Comparison of ENCODE assay signal across 16 cellular contexts in the genomic region with DNA sequence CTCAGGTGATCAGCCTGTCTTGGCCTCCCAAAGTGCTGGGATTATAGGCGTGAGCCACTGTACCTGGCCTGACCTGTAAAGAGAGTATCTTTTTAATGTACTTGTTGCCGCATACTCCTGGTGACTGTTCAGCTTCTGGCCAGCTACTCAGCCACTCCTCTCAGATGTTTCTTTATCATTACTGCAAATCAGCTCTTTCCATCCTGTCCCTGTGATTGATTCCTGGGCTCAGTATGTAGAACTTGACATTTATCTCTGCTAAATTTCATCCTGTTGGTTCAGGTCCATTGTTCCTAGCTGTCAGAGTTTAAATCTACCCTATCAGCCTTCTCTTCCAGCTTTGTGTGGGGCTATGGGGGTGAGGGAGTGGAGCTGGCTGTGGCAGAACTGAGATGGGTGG.
DNase-seq lines count a peak whose midpoint lies in the region; ATAC-seq and TF ChIP-seq lines count a peak whose summit lies in the region.
"Had no signal": no experiment of that assay in that cellular context is flagged by ENCODE, and none has a peak within 500 bp of the region (broad histone marks: within the 10 kb centered on the region; RNA-seq: fewer than 3 reads in every experiment).

No MANE protein-coding gene starts in this region.

- H3K9me2 ChIP-seq in SK-N-SH = no peaks in the 10 kb centered on the region

- H4K20me1 ChIP-seq in SK-N-SH (ENCODE audit: insufficient read depth) = no peaks in the 10 kb centered on the region
- H4K20me1 ChIP-seq: BLaER1 treated with 17β-estradiol and CSF1 and Interleukin-3, amounts not matched to agents 10 nM and 100 nM had no signal

- no peak for TF ChIP-seq RAD21 in SK-N-SH (IDR thresholded peaks at IDR 0.05; ENCODE audit: low read length)

- no peaks in the 10 kb centered on the region for H3K79me1 ChIP-seq in mesenchymal stem cell (replicated peaks; ENCODE audit: low read length, poor library complexity, severe bottlenecking)

- ATAC-seq in SK-N-SH treated with all-trans-retinoic acid at 6 μM for 48 hours = no peak
- ATAC-seq in GM18517 (IDR thresholded peaks at IDR 0.05; ENCODE audit: unreplicated experiment) = no peak
- ATAC-seq in HG03196 (IDR thresholded peaks at IDR 0.05; ENCODE audit: unreplicated experiment) = no peak
- ATAC-seq: A549; CD8-positive, alpha-beta T cell had no signal

- no peak overlapping the region for H4K8ac ChIP-seq in mesenchymal stem cell (ENCODE audit: low read length)

- H3F3A ChIP-seq in SK-N-SH (replicated peaks; ENCODE audit: insufficient read depth) = peaks cover 6% of the 10 kb centered on the region

- no peak for TF ChIP-seq EP300 in SK-N-SH (IDR thresholded peaks at IDR 0.05; ENCODE audit: borderline replicate concordance in 1 of 2, low read depth in 1 of 2, low read length in 1 of 2)

- CTCF ChIA-PET in SK-N-SH (lab: Yijun Ruan, JAX) = interaction anchor here (4.5 kb wide), 1 partner anchor 16 kb away, joined by 18 read pairs; no protein-coding TSS in a partner anchor

- H2BK12ac ChIP-seq in mesenchymal stem cell (ENCODE audit: low read length in 2 of 2) = peak overlapping the region; percentile 85 to 93

- DNase-seq in SK-N-SH (no peak), mesenchymal stem cell (no peak)
- DNase-seq: AML-193; Caco-2; Calu3; CD4-positive, alpha-beta T cell; CD8-positive, alpha-beta T cell; DMS79 treated with DMSO at 0.1 percent for 48 hours; GF-D8 had no signal

- H3K9me3 ChIP-seq in SK-N-SH (no peaks in the 10 kb centered on the region), mesenchymal stem cell (ENCODE audit: control insufficient read depth, low read length) (peaks cover 7% of the 10 kb centered on the region)
- H3K9me3 ChIP-seq: A549; BLaER1 treated with 17β-estradiol and CSF1 and Interleukin-3, amounts not matched to agents 10 nM and 100 nM; Caco-2 had no signal

- H3K4me3 ChIP-seq in SK-N-SH (ENCODE audit: low read depth in 2 of 2, low read length in 1 of 2) (no peak overlapping the region), mesenchymal stem cell (ENCODE audit: insufficient read depth in 1 of 2, low read depth in 1 of 2, low read length in 2 of 2) (no peak overlapping the region)
- H3K4me3 ChIP-seq: A549; BLaER1 treated with 17β-estradiol and CSF1 and Interleukin-3, amounts not matched to agents 10 nM and 100 nM had no signal

- POLR2A ChIA-PET in SK-N-SH (lab: Yijun Ruan, JAX) = no interaction called here

- H3K79me2 ChIP-seq in SK-N-SH (ENCODE audit: insufficient read depth) = no peaks in the 10 kb centered on the region

- WGBS in SK-N-SH (ENCODE audit: low lambda C conversion rate) = 65% methylated on average over 2 of the region's 2 CpGs
- WGBS in mesenchymal stem cell = 78% methylated on average over 2 of the region's 2 CpGs

- H2BK5ac ChIP-seq in mesenchymal stem cell (ENCODE audit: low read depth, low read length, poor library complexity, severe bottlenecking) = no peak overlapping the region

- peak overlapping the region; percentile 96 for H4K91ac ChIP-seq in mesenchymal stem cell (ENCODE audit: low read length)

- no peak for TF ChIP-seq CTCF in SK-N-SH (IDR thresholded peaks at IDR 0.05)

- H2BK120ac ChIP-seq in mesenchymal stem cell (ENCODE audit: low read depth, low read length) = no peak overlapping the region

- no peaks in the 10 kb centered on the region for H3K36me3 ChIP-seq in SK-N-SH (replicated peaks in 1 of 2; ENCODE audit: control insufficient read depth in 1 of 2, insufficient read depth in 2 of 2, low read length in 1 of 2)
- H3K36me3 ChIP-seq in mesenchymal stem cell (ENCODE audit: control insufficient read depth in 1 of 2, insufficient read depth in 2 of 2, low read depth in 1 of 2, low read length in 2 of 2) = no peaks in the 10 kb centered on the region
- H3K36me3 ChIP-seq: BLaER1 treated with 17β-estradiol and CSF1 and Interleukin-3, amounts not matched to agents 10 nM and 100 nM had no signal

- H3K4me1 ChIP-seq in SK-N-SH (ENCODE audit: control insufficient read depth in 1 of 2, insufficient read depth in 2 of 2, low read depth in 1 of 2, low read length in 1 of 2) = peaks cover 0 to 36% of the 10 kb centered on the region in 2 experiments; a peak in 2 of 4 replicates
- no peaks in the 10 kb centered on the region for H3K4me1 ChIP-seq in mesenchymal stem cell (ENCODE audit: control insufficient read depth, insufficient read depth, low read depth, low read length)
- H3K4me1 ChIP-seq: A549, Caco-2 had no signal

- H3K14ac ChIP-seq in mesenchymal stem cell (ENCODE audit: low read length in 2 of 2) = no peak overlapping the region

- H3K4me2 ChIP-seq in SK-N-SH (no peak overlapping the region), mesenchymal stem cell (ENCODE audit: low read length, poor library complexity, severe bottlenecking) (no peak overlapping the region)
- H3K4me2 ChIP-seq: A549; BLaER1 treated with 17β-estradiol and CSF1 and Interleukin-3, amounts not matched to agents 10 nM and 100 nM had no signal

- no peak overlapping the region for H2AK5ac ChIP-seq in mesenchymal stem cell (ENCODE audit: low read length, severe bottlenecking)

- H3K27ac ChIP-seq in SK-N-SH (ENCODE audit: low read depth in 2 of 2, low read length in 1 of 2) (no peak overlapping the region), mesenchymal stem cell (ENCODE audit: low read length, poor library complexity, severe bottlenecking) (no peak overlapping the region)
- H3K27ac ChIP-seq: 22Rv1; A549; BLaER1 treated with 17β-estradiol and CSF1 and Interleukin-3, amounts not matched to agents 10 nM and 100 nM; C4-2B had no signal

- H3K4ac ChIP-seq in mesenchymal stem cell (ENCODE audit: low read depth in 1 of 2, low read length in 2 of 2) = peak overlapping the region in 1 of 2 experiments; percentile 5

- peak overlapping the region; percentile 73 to 76 for H3K18ac ChIP-seq in mesenchymal stem cell (ENCODE audit: low read depth in 1 of 2, low read length in 2 of 2)

- H2AFZ ChIP-seq in SK-N-SH (ENCODE audit: low read depth) (no peak overlapping the region), mesenchymal stem cell (ENCODE audit: low read depth, low read length) (no peak overlapping the region)

- H3K27me3 ChIP-seq in SK-N-SH (ENCODE audit: insufficient read depth) (no peaks in the 10 kb centered on the region), mesenchymal stem cell (ENCODE audit: control insufficient read depth in 1 of 2, insufficient read depth in 1 of 2, low read length in 2 of 2) (peaks cover 0 to 60% of the 10 kb centered on the region in 2 experiments)
- H3K27me3 ChIP-seq: BLaER1 treated with 17β-estradiol and CSF1 and Interleukin-3, amounts not matched to agents 10 nM and 100 nM had no signal

- H3K9ac ChIP-seq in SK-N-SH (no peak overlapping the region), mesenchymal stem cell (ENCODE audit: low read length) (no peak overlapping the region)
- H3K9ac ChIP-seq: BLaER1 treated with 17β-estradiol and CSF1 and Interleukin-3, amounts not matched to agents 10 nM and 100 nM had no signal

- H3K23ac ChIP-seq in mesenchymal stem cell (ENCODE audit: low read length in 2 of 2) = no peak overlapping the region

- H2BK15ac ChIP-seq in mesenchymal stem cell (ENCODE audit: low read depth, poor library complexity, severe bottlenecking) = no peak overlapping the region

TF ChIP-seq in SK-N-SH, 30 proteins besides CTCF, POLR2A, EP300 and RAD21:
- TF ChIP-seq GATA2 (CRISPR knock-in tag; IDR thresholded peaks at IDR 0.05) (peak; percentile 24; the same call in 1 of the 2 replicates), MXI1 (IDR thresholded peaks at IDR 0.05; ENCODE audit: low read depth, low read length) (no peak), EZH2phosphoT487 (IDR thresholded peaks at IDR 0.05; ENCODE audit: borderline replicate concordance, low read depth) (no peak), ELF1 (IDR thresholded peaks at IDR 0.05) (no peak), TCF12 (IDR thresholded peaks at IDR 0.05) (peak; percentile 21; the same call in 1 of the 2 replicates)
- TF ChIP-seq, protein P1, sequence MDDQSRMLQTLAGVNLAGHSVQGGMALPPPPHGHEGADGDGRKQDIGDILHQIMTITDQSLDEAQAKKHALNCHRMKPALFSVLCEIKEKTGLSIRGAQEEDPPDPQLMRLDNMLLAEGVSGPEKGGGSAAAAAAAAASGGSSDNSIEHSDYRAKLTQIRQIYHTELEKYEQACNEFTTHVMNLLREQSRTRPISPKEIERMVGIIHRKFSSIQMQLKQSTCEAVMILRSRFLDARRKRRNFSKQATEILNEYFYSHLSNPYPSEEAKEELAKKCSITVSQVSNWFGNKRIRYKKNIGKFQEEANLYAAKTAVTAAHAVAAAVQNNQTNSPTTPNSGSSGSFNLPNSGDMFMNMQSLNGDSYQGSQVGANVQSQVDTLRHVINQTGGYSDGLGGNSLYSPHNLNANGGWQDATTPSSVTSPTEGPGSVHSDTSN (IDR thresholded peaks at IDR 0.05) = 0 out of 2 replicates have a peak, but pooled peaks have one; percentile 18
TF ChIP-seq in SK-N-SH: peak in this region for 3.

TF ChIP-seq in SK-N-SH treated with all-trans-retinoic acid at 6 μM for 48 hours, 23 proteins besides CTCF, POLR2A, EP300 and RAD21 (continues in another document):
- TF ChIP-seq, protein P2, sequence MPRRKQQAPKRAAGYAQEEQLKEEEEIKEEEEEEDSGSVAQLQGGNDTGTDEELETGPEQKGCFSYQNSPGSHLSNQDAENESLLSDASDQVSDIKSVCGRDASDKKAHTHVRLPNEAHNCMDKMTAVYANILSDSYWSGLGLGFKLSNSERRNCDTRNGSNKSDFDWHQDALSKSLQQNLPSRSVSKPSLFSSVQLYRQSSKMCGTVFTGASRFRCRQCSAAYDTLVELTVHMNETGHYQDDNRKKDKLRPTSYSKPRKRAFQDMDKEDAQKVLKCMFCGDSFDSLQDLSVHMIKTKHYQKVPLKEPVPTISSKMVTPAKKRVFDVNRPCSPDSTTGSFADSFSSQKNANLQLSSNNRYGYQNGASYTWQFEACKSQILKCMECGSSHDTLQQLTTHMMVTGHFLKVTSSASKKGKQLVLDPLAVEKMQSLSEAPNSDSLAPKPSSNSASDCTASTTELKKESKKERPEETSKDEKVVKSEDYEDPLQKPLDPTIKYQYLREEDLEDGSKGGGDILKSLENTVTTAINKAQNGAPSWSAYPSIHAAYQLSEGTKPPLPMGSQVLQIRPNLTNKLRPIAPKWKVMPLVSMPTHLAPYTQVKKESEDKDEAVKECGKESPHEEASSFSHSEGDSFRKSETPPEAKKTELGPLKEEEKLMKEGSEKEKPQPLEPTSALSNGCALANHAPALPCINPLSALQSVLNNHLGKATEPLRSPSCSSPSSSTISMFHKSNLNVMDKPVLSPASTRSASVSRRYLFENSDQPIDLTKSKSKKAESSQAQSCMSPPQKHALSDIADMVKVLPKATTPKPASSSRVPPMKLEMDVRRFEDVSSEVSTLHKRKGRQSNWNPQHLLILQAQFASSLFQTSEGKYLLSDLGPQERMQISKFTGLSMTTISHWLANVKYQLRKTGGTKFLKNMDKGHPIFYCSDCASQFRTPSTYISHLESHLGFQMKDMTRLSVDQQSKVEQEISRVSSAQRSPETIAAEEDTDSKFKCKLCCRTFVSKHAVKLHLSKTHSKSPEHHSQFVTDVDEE (CRISPR knock-in tag; IDR thresholded peaks at IDR 0.05) = no peak
- TF ChIP-seq SNAI2 (CRISPR knock-in tag; IDR thresholded peaks at IDR 0.05) (no peak), ZNF70 (CRISPR knock-in tag; IDR thresholded peaks at IDR 0.05) (no peak), OSR1 (CRISPR knock-in tag; IDR thresholded peaks at IDR 0.05) (no peak), GLIS3 (CRISPR knock-in tag; IDR thresholded peaks at IDR 0.05) (no peak), ISL1 (CRISPR knock-in tag; IDR thresholded peaks at IDR 0.05) (no peak), ESRRG (CRISPR knock-in tag; IDR thresholded peaks at IDR 0.05) (no peak)
